1 cellular context compared by ENCODE assay signal in genomic region chr16:20806168-20807050, GRCh38.
A peak's percentile ranks its signal among the peaks of the same experiment; 100 is the strongest.
TF ChIP-seq lines count a peak whose summit lies in the region.

Gene ERI2 (minus strand): TSS chr16:20806472. CDS start chr16:20806430, 42 bp downstream.
Gene REXO5 (plus strand): TSS chr16:20806527. CDS start chr16:20806954, 427 bp downstream.

TF ChIP-seq in SK-N-SH, 30 proteins besides CTCF, POLR2A, EP300 and RAD21 (continued from another document):
- peak; percentile 37; the same call in 1 of the 2 replicates for TF ChIP-seq REST (IDR thresholded peaks at IDR 0.05; ENCODE audit: low read depth, low read length)
- peak; percentile 89 for TF ChIP-seq MAX (IDR thresholded peaks at IDR 0.05; ENCODE audit: low read depth)
- TF ChIP-seq CHD2 (IDR thresholded peaks at IDR 0.05; ENCODE audit: low read length, partially characterized antibody) = peak; percentile 97
- TF ChIP-seq RXRA (IDR thresholded peaks at IDR 0.05; ENCODE audit: borderline replicate concordance, low read depth) = no peak
- peak; percentile 89; the same call in 1 of the 2 replicates for TF ChIP-seq ZBTB33 (IDR thresholded peaks at IDR 0.05; ENCODE audit: borderline replicate concordance, low read depth)
- TF ChIP-seq NFIC (IDR thresholded peaks at IDR 0.05; ENCODE audit: borderline replicate concordance) = peak; percentile 62; the same call in 1 of the 2 replicates
- peak; percentile 91 for TF ChIP-seq YY1 (IDR thresholded peaks at IDR 0.05; ENCODE audit: low read depth)
- TF ChIP-seq RFX5 (IDR thresholded peaks at IDR 0.05; ENCODE audit: low read length) = 0 out of 2 replicates have a peak, but pooled peaks have one; percentile 19
- TF ChIP-seq FOXM1 (IDR thresholded peaks at IDR 0.05; ENCODE audit: low read depth) = peak; percentile 60; the same call in 1 of the 2 replicates
